In the genomic region with DNA sequence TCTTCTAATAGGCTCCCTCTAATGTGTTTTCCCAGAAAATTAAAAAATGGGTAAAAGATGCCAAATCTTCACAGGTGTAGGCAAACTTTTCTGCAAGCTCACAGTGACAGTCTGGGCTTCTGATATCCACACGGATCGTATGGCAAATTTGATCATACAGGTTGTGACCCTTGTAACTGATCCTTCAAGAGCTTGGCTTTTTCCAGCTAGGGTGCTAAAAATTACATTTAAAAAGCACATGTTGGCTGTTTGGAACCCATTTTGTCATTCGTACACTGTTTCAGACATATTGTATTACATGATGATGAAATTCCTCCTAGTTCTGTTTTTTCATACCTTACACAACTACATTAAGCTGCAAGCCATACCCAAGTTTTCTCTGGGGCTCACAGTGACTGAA, we compare ENCODE assay signal across 11 cellular contexts.
"Had no signal": no experiment of that assay in that cellular context is flagged by ENCODE, and none has a peak within 500 bp of the region (broad histone marks: within the 10 kb centered on the region; RNA-seq: fewer than 3 reads in every experiment).

No MANE protein-coding gene starts in this region.

- H3K9me3 ChIP-seq: colonic mucosa, pancreas had no signal

- H3K36me3 ChIP-seq: colonic mucosa, pancreas had no signal

- H3K27me3 ChIP-seq: colonic mucosa, foreskin keratinocyte, hepatocyte, pancreas had no signal

- H3K4me3 ChIP-seq: colonic mucosa, hepatocyte, pancreas, smooth muscle cell had no signal

- H3K4me1 ChIP-seq: colonic mucosa, foreskin keratinocyte, pancreas had no signal

- H3K27ac ChIP-seq: colonic mucosa, foreskin keratinocyte, hepatocyte, pancreas had no signal

- DNase-seq: colonic mucosa; dermis blood vessel endothelial cell; foreskin keratinocyte; head of caudate nucleus; occipital lobe; pancreas; right cardiac atrium; stimulated activated CD4-positive, alpha-beta T cell treated with anti-CD3 and anti-CD28 coated beads, Interleukin-2, amount 100 ng/mL, for 48 hours; stimulated activated naive CD4-positive, alpha-beta T cell treated with Interleukin-2 at 50 U/mL for 16 hours had no signal
